34 cellular contexts compared by ENCODE assay signal in the genomic region with DNA sequence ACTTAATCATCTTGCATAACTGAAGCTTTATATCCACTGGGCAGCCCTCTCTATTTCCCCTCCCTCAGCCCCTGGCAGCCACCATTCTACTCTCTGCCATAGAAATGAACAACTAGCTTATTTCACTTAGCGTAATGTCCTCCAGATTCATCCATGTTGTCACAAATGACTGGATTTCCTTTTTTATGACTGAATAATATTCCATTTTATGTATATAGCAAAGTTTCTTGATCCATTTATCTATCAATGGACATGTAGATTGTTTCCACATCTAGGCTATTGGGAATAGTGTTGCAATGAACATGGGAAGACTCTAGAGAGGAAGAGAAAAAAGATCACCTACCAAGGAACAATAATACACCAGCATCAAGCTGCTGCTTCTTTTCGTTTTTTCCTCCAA.
"Had no signal": no experiment of that assay in that cellular context is flagged by ENCODE, and none has a peak within 500 bp of the region (broad histone marks: within the 10 kb centered on the region; RNA-seq: fewer than 3 reads in every experiment).

No MANE protein-coding gene starts in this region.

- DNase-seq: Karpas-422, Kasumi-1, MG63, MM.1S, MV-4-11, NCI-H1048, NCI-H1092, NCI-H1092 treated with DMSO at 0.1 percent for 48 hours, NCI-H1105, NCI-H1105 treated with DMSO at 0.1 percent for 48 hours, NCI-H1417, NCI-H1417 treated with DMSO at 0.1 percent for 48 hours, NCI-H1436, NCI-H1436 treated with DMSO at 0.1 percent for 48 hours, NCI-H146, NCI-H1694, NCI-H1694 treated with DMSO at 0.1 percent for 48 hours, NCI-H187, NCI-H187 treated with DMSO at 0.1 percent for 48 hours, NCI-H1930, NCI-H2029, NCI-H2029 treated with DMSO at 0.1 percent for 48 hours, NCI-H2081, NCI-H2081 treated with DMSO at 0.1 percent for 48 hours, NCI-H2107, NCI-H2171, NCI-H2171 treated with DMSO at 0.1 percent for 48 hours, NCI-H2227 treated with DMSO at 0.1 percent for 48 hours, NCI-H226, NCI-H345, NCI-H446 treated with DMSO at 0.1 percent for 48 hours, NCI-H510A, NCI-H510A treated with DMSO at 0.1 percent for 48 hours, NCI-H524 had no signal

- H3K36me3 ChIP-seq: MG63 had no signal

- H3K4me3 ChIP-seq: MG63 had no signal

- H3K27me3 ChIP-seq: MG63 had no signal
